27 cellular contexts compared by ENCODE assay signal in the genomic region with DNA sequence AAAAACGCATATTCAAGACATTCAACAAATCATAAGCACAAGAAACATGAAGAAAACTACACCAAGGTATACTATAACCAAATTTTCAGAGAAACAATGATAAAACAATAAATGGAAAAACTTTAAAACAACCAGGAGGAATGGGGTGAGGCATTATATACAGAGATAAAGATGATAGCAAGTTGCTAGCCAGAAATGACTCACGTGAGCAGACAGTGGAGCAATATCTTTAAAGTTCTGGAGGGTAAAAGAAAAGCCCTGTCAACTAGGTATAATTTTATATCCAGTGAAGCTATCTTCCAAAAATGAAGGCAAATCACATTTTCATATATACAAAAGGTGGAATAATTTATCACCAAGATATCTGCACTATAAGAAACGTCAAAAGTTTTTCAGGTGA.
"Had no signal": no experiment of that assay in that cellular context is flagged by ENCODE, and none has a peak within 500 bp of the region (broad histone marks: within the 10 kb centered on the region; RNA-seq: fewer than 3 reads in every experiment).

No MANE protein-coding gene starts in this region.

- H3K4me3 ChIP-seq: left lung, lower lobe of right lung, pancreas, prostate gland, skin epidermis, stomach, testis, thyroid gland, transverse colon, upper lobe of left lung had no signal

- H3K9me3 ChIP-seq: left lung, lower lobe of right lung, pancreas, prostate gland, stomach, testis, thyroid gland, transverse colon, upper lobe of left lung had no signal

- DNase-seq: kidney; left colon; left lung; lower lobe of right lung; mammary epithelial cell; mesenchymal stem cell; naive thymus-derived CD8-positive, alpha-beta T cell; nucleus accumbens; pancreas; posterior cingulate gyrus; retina; right cardiac atrium; stimulated activated CD4-positive, alpha-beta T cell treated with anti-CD3 and anti-CD28 coated beads, Interleukin-12 subunit alpha, Interleukin-12 subunit beta, amount 100 ng/mL, for 4 hours; stimulated activated CD4-positive, alpha-beta T cell treated with anti-CD3 and anti-CD28 coated beads, Interleukin-15, amount 100 ng/mL, for 24 hours; stimulated activated CD4-positive, alpha-beta T cell treated with anti-CD3 and anti-CD28 coated beads, Interleukin-2, amount 100 ng/mL, for 24 hours; stimulated activated CD4-positive, alpha-beta T cell treated with anti-CD3 and anti-CD28 coated beads, Interleukin-4, amount 100 ng/mL, for 1 hour; stimulated activated naive B cell treated with anti-CD40 and anti-IgM and Interleukin-4, amounts not matched to agents 10 μg/mL and 1 μg/mL and 100 μg/mL, for 72 hours; stimulated activated naive CD8-positive, alpha-beta T cell treated with anti-CD3 and anti-CD28 coated beads, Interleukin-15, Interleukin-2, amounts not matched to agents 100 U/mL and 50 U/mL, for 24 hours; stomach; testis; thyroid gland; transverse colon; upper lobe of left lung had no signal

- H3K4me1 Mint-ChIP-seq: neural crest cell had no signal

- H3K27ac Mint-ChIP-seq: nephron; stimulated activated naive B cell treated with anti-CD40 and anti-IgM and Interleukin-4, amounts not matched to agents 10 μg/mL and 1 μg/mL and 100 μg/mL, for 72 hours had no signal

- H3K4me3 Mint-ChIP-seq: nephron; neural crest cell; stimulated activated naive B cell treated with anti-CD40 and anti-IgM and Interleukin-4, amounts not matched to agents 10 μg/mL and 1 μg/mL and 100 μg/mL, for 72 hours had no signal

- H3K4me1 ChIP-seq: left lung, lower lobe of right lung, pancreas, prostate gland, stomach, testis, transverse colon, upper lobe of left lung had no signal

- H3K9me3 Mint-ChIP-seq: naive thymus-derived CD8-positive, alpha-beta T cell; nephron had no signal

- H3K36me3 ChIP-seq: left lung, lower lobe of right lung, pancreas, prostate gland, stomach, thyroid gland, transverse colon, upper lobe of left lung had no signal

- H3K27ac ChIP-seq: left lung, lower lobe of right lung, pancreas, prostate gland, stomach, testis, thyroid gland, transverse colon, upper lobe of left lung had no signal

- FAIRE-seq: pancreas had no signal

- H3K27me3 ChIP-seq: pancreas, stomach, testis, thyroid gland, transverse colon, upper lobe of left lung had no signal
